8 cellular contexts compared by ENCODE assay signal in the genomic region with DNA sequence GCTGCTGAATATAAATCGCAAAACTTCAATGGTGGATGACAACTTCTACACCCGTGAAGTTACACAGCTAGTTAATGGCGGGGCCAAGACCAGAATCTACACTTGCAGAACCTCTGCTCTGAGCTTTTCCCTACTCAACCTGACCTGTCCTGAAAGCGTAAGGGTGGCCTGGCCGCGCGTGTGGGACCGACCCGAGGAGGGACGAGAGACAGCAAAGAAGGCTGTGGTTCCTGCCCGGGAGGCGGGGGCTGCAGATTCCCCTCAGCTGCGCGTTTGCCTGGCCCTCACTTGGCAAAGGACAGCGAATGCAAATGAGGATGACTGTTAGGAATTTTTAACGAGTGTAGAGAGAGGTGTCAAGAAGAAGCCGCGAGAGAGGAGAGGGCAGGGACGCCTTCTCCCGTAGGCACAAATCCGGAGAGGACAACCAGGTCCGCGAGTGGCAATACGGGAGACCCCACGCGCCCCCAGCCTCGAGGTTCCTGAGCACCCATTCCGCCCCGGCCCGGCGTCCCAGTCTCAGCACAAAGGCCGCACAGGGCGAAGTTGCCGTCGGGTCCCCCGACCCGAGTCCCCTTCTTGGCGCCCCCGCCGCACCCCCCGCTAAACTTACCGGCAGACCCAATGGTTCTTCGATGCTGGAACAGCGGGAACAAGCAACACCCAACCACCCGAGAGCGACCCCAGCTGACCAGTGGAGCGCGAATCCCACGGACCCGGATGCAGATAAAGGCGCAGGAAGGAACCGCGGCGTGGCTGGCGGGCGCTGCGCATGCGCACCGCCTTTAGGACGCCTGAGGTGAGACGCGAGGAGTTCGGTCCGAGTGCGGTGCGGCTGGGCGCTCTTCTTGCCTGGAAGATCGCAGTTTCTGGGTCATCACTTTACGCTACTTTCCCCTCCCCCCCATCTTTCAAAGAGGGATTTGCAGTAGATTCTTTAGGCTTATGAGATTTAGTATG.
DNase-seq lines count a peak whose midpoint lies in the region; ATAC-seq and TF ChIP-seq lines count a peak whose summit lies in the region.

A gene (minus strand): TSS at position 696 of the 960 bp plus-strand sequence. CDS start 4,349 bp downstream, outside the sequence.

- H3K4me3 Mint-ChIP-seq in central memory CD8-positive, alpha-beta T cell, result peak within 1 kb of the TSS; percentile 81

- peak within 1 kb of the TSS; percentile 83 for H3K4me3 ChIP-seq in AG04449 (ENCODE audit: low read depth, low read length)

- peaks cover 32% of the 10 kb centered on the region for H3K4me1 Mint-ChIP-seq in central memory CD8-positive, alpha-beta T cell

- peaks cover 11% of the 10 kb centered on the region for H3K36me3 Mint-ChIP-seq in central memory CD8-positive, alpha-beta T cell (ENCODE audit: insufficient read depth)

- TF ChIP-seq CTCF in AG04449 (IDR thresholded peaks at IDR 0.05; ENCODE audit: insufficient read depth, low read length, missing control alignments), result peak; percentile 47

- ATAC-seq in GM18907 (IDR thresholded peaks at IDR 0.05; ENCODE audit: unreplicated experiment) (peak; percentile 94), HG03159 (IDR thresholded peaks at IDR 0.05; ENCODE audit: unreplicated experiment) (peak; percentile 91)
- ATAC-seq in central memory CD8-positive, alpha-beta T cell (replicated peaks; ENCODE audit: extremely low read depth, poor library complexity, severe bottlenecking), result peak; percentile 88

- POLR2A ChIA-PET in AG04449 (lab: Yijun Ruan, JAX), result interaction anchor here (1.1 to 2.1 kb wide), 2 partner anchors 44 to 48 kb away, joined by 4 to 9 read pairs; a partner anchor contains a TSS

- H3K27ac Mint-ChIP-seq in central memory CD8-positive, alpha-beta T cell (ENCODE audit: low read depth), result peak within 1 kb of the TSS; percentile 54

- no peaks in the 10 kb centered on the region for H3K27me3 Mint-ChIP-seq in central memory CD8-positive, alpha-beta T cell

- CTCF ChIA-PET in AG04449 (lab: Yijun Ruan, JAX), result interaction anchor here (1.2 to 1.7 kb wide), 3 partner anchors 9 to 33 kb away, joined by 5 to 6 read pairs (median 5); no protein-coding TSS in a partner anchor

- DNase-seq in AG04449 (ENCODE audit: low read depth, low spot score), result peak; percentile 46
- DNase-seq in NCI-H2227 (lab: John Stamatoyannopoulos, UW; ENCODE audit: unreplicated experiment), result peak; percentile 89
- DNase-seq in activated CD4-positive, CD25-positive, alpha-beta regulatory T cell treated with anti-CD3 and anti-CD28 coated beads, Interleukin-2, amount 50 U/mL, for 16 hours (ENCODE audit: low read depth, low spot score), result peak; percentile 57
- DNase-seq in central memory CD8-positive, alpha-beta T cell (ENCODE audit: low spot score in 2 of 2), result peak; percentile 54 to 57
- peak; percentile 96 for DNase-seq in islet precursor cell
- DNase-seq in stimulated activated CD4-positive, alpha-beta T cell treated with anti-CD3 and anti-CD28 coated beads, Interleukin-12 subunit alpha, Interleukin-12 subunit beta, amount 100 ng/mL, for 48 hours (ENCODE audit: low read depth in 2 of 3, low spot score in 1 of 3), result peak; percentile 56 to 77 (median 70)

- no peaks in the 10 kb centered on the region for H3K9me3 Mint-ChIP-seq in central memory CD8-positive, alpha-beta T cell

Comparison
In these comparisons a context has a peak if more than half of its experiments do, and no peak if none do; other contexts are left out.
1. Peak in every context shown above with its lines: DNase-seq, ATAC-seq and H3K4me3 ChIP-seq.
2. DNase-seq: peak in every context shown above with its lines; median percentile 96 in islet precursor cell; 89 in NCI-H2227; 70 in stimulated activated CD4-positive, alpha-beta T cell treated with anti-CD3 and anti-CD28 coated beads, Interleukin-12 subunit alpha, Interleukin-12 subunit beta, amount 100 ng/mL, for 48 hours; 57 in activated CD4-positive, CD25-positive, alpha-beta regulatory T cell treated with anti-CD3 and anti-CD28 coated beads, Interleukin-2, amount 50 U/mL, for 16 hours; 56 in central memory CD8-positive, alpha-beta T cell; 46 in AG04449.